Comparison of ENCODE assay signal across 14 cellular contexts in the genomic region with DNA sequence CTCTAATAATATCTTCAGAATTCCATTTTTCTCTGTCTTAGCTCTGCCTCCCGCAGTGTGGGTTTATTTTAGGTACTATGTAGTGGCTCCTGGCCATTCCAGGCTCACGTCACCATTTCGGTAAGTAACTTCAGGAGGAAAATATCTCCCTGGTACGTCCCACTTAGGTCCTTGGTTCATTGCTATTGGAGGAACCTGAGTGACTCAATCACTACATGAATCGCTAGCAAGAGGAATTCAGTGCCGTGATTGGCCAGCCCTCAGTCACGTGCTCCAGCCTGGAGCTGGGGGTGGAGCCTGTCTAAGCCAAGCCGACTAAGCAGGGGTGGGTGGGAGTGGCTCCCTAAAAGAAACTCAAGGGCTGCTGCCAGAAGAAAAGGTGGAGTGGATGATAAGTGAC.
DNase-seq lines count a peak whose midpoint lies in the region; ATAC-seq and TF ChIP-seq lines count a peak whose summit lies in the region.
"Had no signal": no experiment of that assay in that cellular context is flagged by ENCODE, and none has a peak within 500 bp of the region (broad histone marks: within the 10 kb centered on the region; RNA-seq: fewer than 3 reads in every experiment).

No MANE protein-coding gene starts in this region.

- no peaks in the 10 kb centered on the region; the same call in 1 of the 2 replicates for H3K27me3 Mint-ChIP-seq in WTC11 (ENCODE audit: low read depth)
- no peaks in the 10 kb centered on the region for H3K27me3 Mint-ChIP-seq in T-cell
- H3K27me3 Mint-ChIP-seq: central memory CD8-positive, alpha-beta T cell had no signal

- CTCF ChIA-PET in WTC11 (lab: Charles Lee) (no interaction called here), T-cell (lab: Charles Lee) (interaction anchor here in 1 of 2 donors (0.6 kb wide), 1 partner anchor 39 kb away, joined by 3 read pairs; no protein-coding TSS in a partner anchor)

- H3K36me3 Mint-ChIP-seq in WTC11: no peaks in the 10 kb centered on the region
- H3K36me3 Mint-ChIP-seq in T-cell: no peaks in the 10 kb centered on the region

- in situ Hi-C loops in KBM-7 (cut with MboI; ENCODE audit: low pct_unique_long_range_greater_than_20kb, low sequenced_read_pairs): no loop called here

- no peak for TF ChIP-seq CTCF in WTC11 (IDR thresholded peaks at IDR 0.05)

- POLR2A ChIA-PET in WTC11 (lab: Charles Lee) (no interaction called here), T-cell (lab: Charles Lee) (interaction anchor here in 1 of 2 donors (0.6 kb wide), 1 partner anchor 68 kb away, joined by 8 read pairs; no protein-coding TSS in a partner anchor)

- no peaks in the 10 kb centered on the region for H3K36me3 ChIP-seq in H7 (replicated peaks; ENCODE audit: control insufficient read depth, insufficient read depth, low read length)
- H3K36me3 ChIP-seq: suprapubic skin, WERI-Rb-1 had no signal

- H3K27ac Mint-ChIP-seq in WTC11 (no peak overlapping the region), T-cell (no peak overlapping the region)

- no peak overlapping the region for H3K4me3 ChIP-seq in H7 (ENCODE audit: insufficient read depth, low read depth, low read length)
- H3K4me3 ChIP-seq: suprapubic skin had no signal

- DNase-seq in DMS53 (lab: John Stamatoyannopoulos, UW): peak; percentile 87
- peak; percentile 37 for DNase-seq in H7
- peak; percentile 21 for DNase-seq in WTC11 (ENCODE audit: low spot score)
- DNase-seq in iPS-NIHi7 (ENCODE audit: extremely low spot score): peak; percentile 42
- DNase-seq in KBM-7: no peak
- DNase-seq in T-cell: no peak
- DNase-seq in cerebellum (ENCODE audit: low spot score): no peak
- DNase-seq: HCEC 1CT, NCI-H1436, occipital lobe, T-helper 1 cell, WERI-Rb-1 had no signal

- H3K4me1 Mint-ChIP-seq in WTC11: peaks cover under 1% of the 10 kb centered on the region
- peaks cover 23 to 32% (median 29%) of the 10 kb centered on the region in 3 donors for H3K4me1 Mint-ChIP-seq in T-cell

- H3K27me3 ChIP-seq in H7 (ENCODE audit: control insufficient read depth, insufficient read depth, low read length): no peaks in the 10 kb centered on the region

- ATAC-seq in WTC11 (peak; percentile 95), T-cell (replicated peaks in 1 of 4) (no peak)

- H3K9me3 Mint-ChIP-seq in WTC11 (no peaks in the 10 kb centered on the region), T-cell (no peaks in the 10 kb centered on the region)
- H3K9me3 Mint-ChIP-seq: central memory CD8-positive, alpha-beta T cell had no signal

- H3K4me3 Mint-ChIP-seq in WTC11 (no peak overlapping the region), T-cell (no peak overlapping the region)
- H3K4me3 Mint-ChIP-seq: central memory CD8-positive, alpha-beta T cell had no signal

TF ChIP-seq in WTC11, 78 proteins besides CTCF, POLR2A, EP300 and RAD21:
- no peak for TF ChIP-seq MXD4 (CRISPR knock-in tag; IDR thresholded peaks at IDR 0.05; ENCODE audit: borderline replicate concordance)
- TF ChIP-seq, protein P1, sequence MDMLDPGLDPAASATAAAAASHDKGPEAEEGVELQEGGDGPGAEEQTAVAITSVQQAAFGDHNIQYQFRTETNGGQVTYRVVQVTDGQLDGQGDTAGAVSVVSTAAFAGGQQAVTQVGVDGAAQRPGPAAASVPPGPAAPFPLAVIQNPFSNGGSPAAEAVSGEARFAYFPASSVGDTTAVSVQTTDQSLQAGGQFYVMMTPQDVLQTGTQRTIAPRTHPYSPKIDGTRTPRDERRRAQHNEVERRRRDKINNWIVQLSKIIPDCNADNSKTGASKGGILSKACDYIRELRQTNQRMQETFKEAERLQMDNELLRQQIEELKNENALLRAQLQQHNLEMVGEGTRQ (CRISPR knock-in tag; IDR thresholded peaks at IDR 0.05): peak; percentile 66

Comparison
In these comparisons a context has a peak if more than half of its experiments do, and no peak if none do; other contexts are left out.
1. DNase-seq: peak in DMS53 (single experiment), H7 (single experiment), WTC11 (single experiment) and iPS-NIHi7 (single experiment); none in KBM-7 (single experiment), T-cell (0 of 34) and cerebellum (single experiment).